ENCODE assay signal across 15 cellular contexts in genomic region chr3:38634133-38634532, GRCh38. TPM values are rescaled to one million over a fixed set of nuclear protein-coding genes. Genes with fewer than 3 reads are reported as not detected.
DNase-seq lines count a peak whose midpoint lies in the region; ATAC-seq, FAIRE-seq and TF ChIP-seq lines count a peak whose summit lies in the region.
"Had no signal": no experiment of that assay in that cellular context is flagged by ENCODE, and none has a peak within 500 bp of the region (broad histone marks: within the 10 kb centered on the region; RNA-seq: fewer than 3 reads in every experiment).

No MANE protein-coding gene starts in this region.

- no peak overlapping the region for H2BK120ac ChIP-seq in IMR-90 (ENCODE audit: low read depth, low read length)

- H3K4me1 ChIP-seq in IMR-90 (ENCODE audit: control insufficient read depth, insufficient read depth, low read length) (peaks cover 10% of the 10 kb centered on the region), K562 (replicated peaks in 1 of 2; ENCODE audit: control insufficient read depth in 2 of 2, insufficient read depth in 2 of 2, low read length in 2 of 2) (no peaks in the 10 kb centered on the region)
- H3K4me1 ChIP-seq: BE2C had no signal

- H3K79me1 ChIP-seq in IMR-90 (ENCODE audit: low read depth in 1 of 2, low read length in 2 of 2), result peaks cover 0 to 7% of the 10 kb centered on the region in 2 experiments; a peak in 1 of 4 replicates

- H3K9ac ChIP-seq in IMR-90 (ENCODE audit: low read depth, low read length) (no peak overlapping the region), K562 (ENCODE audit: insufficient read depth in 1 of 2, low read depth in 2 of 2, low read length in 2 of 2) (no peak overlapping the region)

- no peak for FAIRE-seq in K562 (lab: Jason Lieb, UNC)

- H4K20me1 ChIP-seq in IMR-90 (ENCODE audit: insufficient read depth, low read length), result peaks cover 13% of the 10 kb centered on the region
- peaks cover 18% of the 10 kb centered on the region for H4K20me1 ChIP-seq in K562 (replicated peaks; ENCODE audit: control insufficient read depth, insufficient read depth, low read length)

- WGBS in IMR-90 (ENCODE audit: extremely low coverage in 2 of 2, insufficient read length in 1 of 2), 2 experiments, result 12% methylated on average over 5 of the region's 11 CpGs; no CpG with 5 or more reads in 1 of the 2 experiments
- 0% methylated on average over 11 of the region's 11 CpGs for WGBS in K562 (ENCODE audit: insufficient coverage, low coverage, missing lambda C conversion rate)

- TF ChIP-seq EP300 in K562 (IDR thresholded peaks at IDR 0.05; ENCODE audit: low read length), result no peak

- H4K8ac ChIP-seq in IMR-90 (ENCODE audit: low read depth in 2 of 2, low read length in 2 of 2), result no peak overlapping the region

- no peak overlapping the region for H3K56ac ChIP-seq in IMR-90 (ENCODE audit: extremely low read depth, insufficient read depth, low read length)

- peaks cover 12% of the 10 kb centered on the region; the same call in 1 of the 2 replicates for H3K9me1 ChIP-seq in IMR-90 (ENCODE audit: insufficient read depth, low read length)
- H3K9me1 ChIP-seq in K562 (ENCODE audit: control insufficient read depth, insufficient read depth, low read length), result no peaks in the 10 kb centered on the region

- no peaks in the 10 kb centered on the region for H3K79me2 ChIP-seq in K562 (ENCODE audit: control insufficient read depth, insufficient read depth, low read length)

- H2BK20ac ChIP-seq in IMR-90 (ENCODE audit: low read depth, low read length), result no peak overlapping the region

- CTCF ChIA-PET in IMR-90 (lab: Yijun Ruan, JAX) (interaction anchor here (0.6 kb wide), 1 partner anchor 24 kb away, joined by 3 read pairs; no protein-coding TSS in a partner anchor), K562 (lab: Yijun Ruan, JAX; ENCODE audit: low intra/inter-chr PET ratio) (no interaction called here)

- H3K27ac ChIP-seq in IMR-90 (ENCODE audit: insufficient read depth, low read length) (no peak overlapping the region), K562 (ENCODE audit: extremely low read depth, low read depth, low read length) (no peak overlapping the region)

- H4K91ac ChIP-seq in IMR-90 (ENCODE audit: insufficient read depth, low read depth, low read length), result no peak overlapping the region

- no peak overlapping the region for H3K4ac ChIP-seq in IMR-90 (ENCODE audit: low read depth, low read length)

- no peaks in the 10 kb centered on the region for H3K9me3 ChIP-seq in IMR-90 (ENCODE audit: control insufficient read depth, insufficient read depth, low read length)
- H3K9me3 ChIP-seq in K562 (replicated peaks; ENCODE audit: control insufficient read depth, insufficient read depth, low read depth, low read length), result no peaks in the 10 kb centered on the region
- H3K9me3 ChIP-seq: BE2C had no signal

- no peaks in the 10 kb centered on the region; the same call in 1 of the 2 replicates for H3K27me3 ChIP-seq in IMR-90 (ENCODE audit: control insufficient read depth, insufficient read depth, low read length)
- H3K27me3 ChIP-seq in K562 (ENCODE audit: control insufficient read depth in 2 of 2, insufficient read depth in 2 of 2, low read length in 2 of 2), result peaks cover 37 to 81% of the 10 kb centered on the region in 2 experiments
- H3K27me3 ChIP-seq: BE2C had no signal

- no peak overlapping the region for H3K18ac ChIP-seq in IMR-90 (ENCODE audit: low read depth, low read length)

- H2BK15ac ChIP-seq in IMR-90 (ENCODE audit: low read depth, low read length), result no peak overlapping the region

- DNase-seq in AG20443 (ENCODE audit: low spot score) (peak; percentile 55), IMR-90 (peak; percentile 62), K562 (ENCODE audit: extremely low read depth in 1 of 4, low spot score in 3 of 4) (no peak), lung microvascular endothelial cell (ENCODE audit: low read depth in 2 of 2) (peak; percentile 39 to 91), NCI-H226 (no peak)
- DNase-seq: activated CD4-positive, alpha-beta memory T cell treated with anti-CD3 and anti-CD28 coated beads for 36 hours; activated naive CD4-positive, alpha-beta T cell; BE2C; GF-D8; kidney glomerular epithelial cell; NCI-H187 had no signal

- in situ Hi-C loops in IMR-90 (cut with MboI; ENCODE audit: low sequenced_read_pairs), result no loop called here
- in situ Hi-C loops in K562 (cut with MboI), result no loop called here

- H3K36me3 ChIP-seq in IMR-90 (ENCODE audit: control insufficient read depth, insufficient read depth, low read length), result no peaks in the 10 kb centered on the region
- H3K36me3 ChIP-seq in K562 (ENCODE audit: control insufficient read depth, insufficient read depth, low read length), result no peaks in the 10 kb centered on the region
- H3K36me3 ChIP-seq: BE2C had no signal

- H3K4me3 ChIP-seq in IMR-90 (ENCODE audit: insufficient read depth, low read depth, low read length), result no peak overlapping the region
- H3K4me3 ChIP-seq in K562, result no peak overlapping the region

- POLR2A ChIA-PET in IMR-90 (lab: Charles Lee; ENCODE audit: unreplicated experiment), result no interaction called here
- POLR2A ChIA-PET in K562 (lab: Yijun Ruan, JAX), result interaction anchor here (0.5 to 1.5 kb wide), 7 partner anchors 9 to 322 kb away, joined by 3 to 5 read pairs (median 3); no protein-coding TSS in a partner anchor

- H3K4me2 ChIP-seq in IMR-90 (ENCODE audit: low read depth, low read length), result no peak overlapping the region
- H3K4me2 ChIP-seq in K562 (ENCODE audit: insufficient read depth, low read length), result no peak overlapping the region

- H2AK5ac ChIP-seq in IMR-90 (ENCODE audit: low read depth, low read length), result no peak overlapping the region

- TF ChIP-seq RAD21 in IMR-90 (IDR thresholded peaks at IDR 0.05; ENCODE audit: low read length) (no peak), K562 (CRISPR knock-in tag; conservative IDR thresholded peaks at IDR 0.05 in 1 of 2, IDR thresholded peaks at IDR 0.05 in 1 of 2) (no peak)

- peak overlapping the region; percentile 48 for H2AFZ ChIP-seq in IMR-90 (replicated peaks; ENCODE audit: low read length, poor library complexity)
- no peak overlapping the region for H2AFZ ChIP-seq in K562 (ENCODE audit: low read depth, low read length)

- TF ChIP-seq CTCF in IMR-90 (conservative IDR thresholded peaks at IDR 0.05; ENCODE audit: low read depth, low read length), result no peak
- TF ChIP-seq CTCF in K562 (IDR thresholded peaks at IDR 0.05 in 2 of 3, conservative IDR thresholded peaks at IDR 0.05 in 1 of 3; ENCODE audit: insufficient read depth in 2 of 3, low read depth in 1 of 3, low read length in 3 of 3), result no peak

- no peak overlapping the region for H3K23ac ChIP-seq in IMR-90 (ENCODE audit: low read depth, low read length)

- no peak overlapping the region for H2AK9ac ChIP-seq in IMR-90 (replicated peaks; ENCODE audit: low read depth, low read length, poor library complexity)

- no TSS peak for BruUV-seq in IMR-90 (replicated peaks; lab: Mats Ljungman, UMichigan)
- BruUV-seq in K562 (replicated peaks; lab: Mats Ljungman, UMichigan), result no TSS peak

- no peak overlapping the region for H4K5ac ChIP-seq in IMR-90 (ENCODE audit: low read depth, low read length)

- TF ChIP-seq POLR2A in IMR-90 (IDR thresholded peaks at IDR 0.05; ENCODE audit: low read depth, low read length) (no peak), K562 (conservative IDR thresholded peaks at IDR 0.05) (no peak)

- no peak overlapping the region; the same call in 1 of the 2 replicates for H3K14ac ChIP-seq in IMR-90 (replicated peaks; ENCODE audit: low read depth, low read length)

- dilution Hi-C loops in IMR-90 (cut with HindIII; ENCODE audit: low sequenced_read_pairs, unreplicated experiment), result no loop called here

- intact Hi-C loops in IMR-90 (cut with micrococcal nuclease) (no loop called here), K562 (cut with micrococcal nuclease) (no loop called here)

- H2BK5ac ChIP-seq in IMR-90 (ENCODE audit: low read depth, low read length, poor library complexity, severe bottlenecking), result no peak overlapping the region

- ATAC-seq in IMR-90 (ENCODE audit: low read depth) (peak; percentile 45; the same call in 1 of the 2 replicates), K562 (no peak), GM18873 (IDR thresholded peaks at IDR 0.05; ENCODE audit: low FRiP score, unreplicated experiment) (no peak), HG03039 (IDR thresholded peaks at IDR 0.05; ENCODE audit: unreplicated experiment) (no peak), HG02678 (IDR thresholded peaks at IDR 0.05; ENCODE audit: unreplicated experiment) (no peak)

TF ChIP-seq in IMR-90, 13 proteins besides CTCF, POLR2A, EP300 and RAD21 (continues in another document):
- TF ChIP-seq MAZ (IDR thresholded peaks at IDR 0.05; ENCODE audit: borderline replicate concordance, low read depth, low read length) (no peak), MXI1 (IDR thresholded peaks at IDR 0.05; ENCODE audit: borderline replicate concordance, low read depth, low read length) (no peak), MAFK (IDR thresholded peaks at IDR 0.05; ENCODE audit: low read depth, low read length) (no peak)

TF ChIP-seq in K562, 482 proteins besides CTCF, POLR2A, EP300 and RAD21 (continues in another document):
- TF ChIP-seq CREM (IDR thresholded peaks at IDR 0.05; ENCODE audit: low read depth) (no peak), ZSCAN32 (CRISPR knock-in tag; IDR thresholded peaks at IDR 0.05) (no peak), NR2C1 (IDR thresholded peaks at IDR 0.05) (no peak), NR2C1 (tag; IDR thresholded peaks at IDR 0.05) (no peak)

RNA-seq across cellular contexts. Expression of gene SCN5A, which starts 15.4 kb away (rescaled TPM):
- 1.7 and 2.0 TPM in 2 replicates for total RNA-seq in IMR-90 (2012; rRNA removed)
- 1.9 and 2.1 TPM in 2 replicates for polyA plus RNA-seq in IMR-90 (2012; rRNA removed)
- polyA plus RNA-seq in IMR-90 (2012; cell fraction: cytosol; rRNA removed), result 1.1 and 1.2 TPM in 2 replicates
- polyA plus RNA-seq in IMR-90 (2012; cell fraction: nucleus; rRNA removed; ENCODE audit: low replicate concordance), result 3.7 and 4.2 TPM in 2 replicates
- total RNA-seq in K562 (2011; cell fraction: chromatin; rRNA removed; ENCODE audit: low replicate concordance), result 0.44 and 1.00 TPM in 2 replicates
- total RNA-seq in K562 (2011; cell fraction: nucleolus; rRNA removed), result 0.66 and 0.67 TPM in 2 replicates
- 0.08 and 0.66 TPM in 2 replicates for total RNA-seq in K562 (2011; cell fraction: nucleoplasm; rRNA removed)
- 0.41 and 0.45 TPM in 2 replicates for total RNA-seq in K562 (2014; rRNA removed)
- total RNA-seq in K562 (2014; rRNA removed; fragmentation: Illumina TruSeq; extraction: Trizol), result not detected in 2 replicates
- 0.07 and 0.26 TPM in 2 replicates for total RNA-seq in K562 (2015; rRNA removed; fragmentation: Illumina TruSeq; extraction: Trizol)
- 0.22 and 0.27 TPM in 2 replicates for total RNA-seq in K562 (2021)
- polyA plus RNA-seq in K562 (2011; rRNA removed), result 0.10 and 0.11 TPM in 2 replicates
- 0.07 and 0.45 TPM in 2 replicates for polyA plus RNA-seq in K562 (2011; cell fraction: cytosol; rRNA removed)
- polyA plus RNA-seq in K562 (2011; cell fraction: nucleus; rRNA removed), result 0.01 and 0.16 TPM in 2 replicates
- polyA plus RNA-seq in K562 (2012), result 0.11 and 0.21 TPM in 2 replicates
- 0.21 and 0.40 TPM in 2 replicates for polyA plus RNA-seq in K562 (2014; fragmentation: Illumina TruSeq; extraction: Trizol)
- polyA plus RNA-seq in K562 (2014; fragmentation: Nextera tagmentation; extraction: Ambion mirVana), result under 1 TPM in 1 of 2 experiments, not detected in 1; 0.15 TPM
- polyA plus RNA-seq in K562 (2014; rRNA removed), result 0.34 and 1.4 TPM in 2 replicates
- polyA minus RNA-seq in K562 (2011; rRNA and poly(A)+ RNA removed), result 0.49 TPM in 1 of 2 replicates, not detected in the other
- not detected in 2 replicates for polyA minus RNA-seq in K562 (2011; cell fraction: cytosol; rRNA and poly(A)+ RNA removed)
- polyA minus RNA-seq in K562 (2011; cell fraction: nucleus; rRNA and poly(A)+ RNA removed), result 0.22 and 0.67 TPM in 2 replicates
- 5.9 and 14.9 TPM in 2 replicates for total RNA-seq in lung microvascular endothelial cell
- polyA plus RNA-seq: neural cell had no signal

Comparison
In these comparisons a context has a peak if more than half of its experiments do, and no peak if none do; other contexts are left out.
1. DNase-seq: peak in AG20443 (single experiment), IMR-90 (single experiment) and lung microvascular endothelial cell (2 of 2); none in K562 (0 of 4) and NCI-H226 (single experiment).